18 cellular contexts compared by ENCODE assay signal in genomic region chr7:132558815-132559214, GRCh38. TPM values are rescaled to one million over a fixed set of nuclear protein-coding genes. Genes with fewer than 3 reads are reported as not detected.
DNase-seq lines count a peak whose midpoint lies in the region; ATAC-seq and TF ChIP-seq lines count a peak whose summit lies in the region.
"Had no signal": no experiment of that assay in that cellular context is flagged by ENCODE, and none has a peak within 500 bp of the region (broad histone marks: within the 10 kb centered on the region; RNA-seq: fewer than 3 reads in every experiment).

No MANE protein-coding gene starts in this region.

- H3K4me3 ChIP-seq in H7 (ENCODE audit: insufficient read depth, low read depth, low read length) (no peak overlapping the region), endodermal cell (ENCODE audit: low read length) (no peak overlapping the region), lower lobe of right lung (no peak overlapping the region)
- H3K4me3 ChIP-seq: A549, HAP-1 had no signal

- H3K27me3 Mint-ChIP-seq in endodermal cell (ENCODE audit: insufficient read depth), result peaks cover 34% of the 10 kb centered on the region

- 84 to 100% methylated on average over 2 to 5 of the region's 5 CpGs for WGBS in endodermal cell (ENCODE audit: insufficient coverage in 1 of 2, insufficient read length in 1 of 2), 2 experiments

- no peak overlapping the region for H3K9ac ChIP-seq in endodermal cell (ENCODE audit: extremely low read depth, low read length, poor library complexity, severe bottlenecking)

- H3K4me3 Mint-ChIP-seq in endodermal cell, result no peak overlapping the region
- H3K4me3 Mint-ChIP-seq: CD4-positive, alpha-beta memory T cell had no signal

- peaks cover 8% of the 10 kb centered on the region for H3K27me3 ChIP-seq in H7 (ENCODE audit: control insufficient read depth, insufficient read depth, low read length)
- peaks cover 25% of the 10 kb centered on the region for H3K27me3 ChIP-seq in endodermal cell (ENCODE audit: control insufficient read depth, insufficient read depth, low read length, poor library complexity, severe bottlenecking)
- no peaks in the 10 kb centered on the region for H3K27me3 ChIP-seq in lower lobe of right lung (ENCODE audit: low read depth)
- H3K27me3 ChIP-seq: BE2C had no signal

- H3K36me3 ChIP-seq in H7 (replicated peaks; ENCODE audit: control insufficient read depth, insufficient read depth, low read length) (no peaks in the 10 kb centered on the region), endodermal cell (ENCODE audit: control insufficient read depth, insufficient read depth, low read length) (peaks cover 19% of the 10 kb centered on the region), lower lobe of right lung (no peaks in the 10 kb centered on the region)
- H3K36me3 ChIP-seq: HAP-1 had no signal

- H3K9me3 ChIP-seq in endodermal cell (ENCODE audit: control insufficient read depth, low read length), result no peaks in the 10 kb centered on the region
- no peaks in the 10 kb centered on the region for H3K9me3 ChIP-seq in lower lobe of right lung
- H3K9me3 ChIP-seq: A549, BE2C, HAP-1 had no signal

- peaks cover 4% of the 10 kb centered on the region for H3K4me1 ChIP-seq in endodermal cell (ENCODE audit: control insufficient read depth, insufficient read depth, low read length)
- no peaks in the 10 kb centered on the region for H3K4me1 ChIP-seq in lower lobe of right lung
- H3K4me1 ChIP-seq: A549, HAP-1 had no signal

- TF ChIP-seq CTCF in endodermal cell (conservative IDR thresholded peaks at IDR 0.05) (peak; percentile 24), lower lobe of right lung (IDR thresholded peaks at IDR 0.05) (no peak)

- no peak overlapping the region for H3K27ac ChIP-seq in endodermal cell (ENCODE audit: low read depth, low read length)
- no peak overlapping the region for H3K27ac ChIP-seq in lower lobe of right lung
- H3K27ac ChIP-seq: A549, C4-2B had no signal

- DNase-seq in GDM1 (lab: John Stamatoyannopoulos, UW) (peak; percentile 20), H7 (peak; percentile 41), UCSD-AML1 (lab: John Stamatoyannopoulos, UW; ENCODE audit: unreplicated experiment) (peak; percentile 28), endodermal cell (no peak), lower lobe of right lung (no peak), HuH-7.5 (ENCODE audit: low spot score) (no peak), RKO (ENCODE audit: low spot score) (no peak)
- DNase-seq: BE2C; CD4-positive, alpha-beta memory T cell; COR-L47; DMS153; DMS79 treated with DMSO at 0.1 percent for 48 hours; EL; GOT3 had no signal

- no peak overlapping the region for H3K27ac Mint-ChIP-seq in endodermal cell

- intact Hi-C loops in lower lobe of right lung (cut with DNase I), result no loop called here

- H3K36me3 Mint-ChIP-seq in endodermal cell (ENCODE audit: low read depth), result peaks cover 14% of the 10 kb centered on the region
- H3K36me3 Mint-ChIP-seq: CD4-positive, alpha-beta memory T cell had no signal

- H3K9me3 Mint-ChIP-seq in endodermal cell, result no peaks in the 10 kb centered on the region

- ATAC-seq in lower lobe of right lung, result no peak

- H3K4me1 Mint-ChIP-seq in endodermal cell, result peaks cover 21% of the 10 kb centered on the region

RNA-seq across cellular contexts. Expression of gene PLXNA4, which starts 17.5 kb away (rescaled TPM):
- 0.59 and 1.0 TPM in 2 replicates for total RNA-seq in H7 (2014; rRNA removed; shearing (Covaris generic))
- total RNA-seq in endodermal cell (10 to 100 TPM; 24.0 to 42.7 TPM), lower lobe of right lung (4.3 TPM)
- 2.4 TPM for polyA plus RNA-seq in endodermal cell (2013, experiment 1 of 2)
- 2.2 TPM for polyA plus RNA-seq in endodermal cell (2013, experiment 2 of 2)
- total RNA-seq: HT-29 had no signal

Comparison
In these comparisons a context has a peak if more than half of its experiments do, and no peak if none do; other contexts are left out.
1. DNase-seq: peak in GDM1 (single experiment), H7 (single experiment) and UCSD-AML1 (single experiment); none in endodermal cell (single experiment), lower lobe of right lung (single experiment), HuH-7.5 (single experiment) and RKO (single experiment).